1 cellular context compared by ENCODE assay signal in genomic region chr5:1763548-1763911, GRCh38.
TF ChIP-seq lines count a peak whose summit lies in the region.

No MANE protein-coding gene starts in this region.

TF ChIP-seq in H1, 55 proteins besides CTCF, POLR2A, EP300 and RAD21 (continued from another document):
- TF ChIP-seq SAP30 (IDR thresholded peaks at IDR 0.05; ENCODE audit: insufficient read depth, insufficient replicate concordance, low read length) (no peak), CREB1 (IDR thresholded peaks at IDR 0.05) (peak; percentile 44; the same call in 1 of the 2 replicates)
